In genomic region chr3:122183521-122183892, GRCh38 we compare ENCODE assay signal across 12 cellular contexts. TPM values are rescaled to one million over a fixed set of nuclear protein-coding genes. Genes with fewer than 3 reads are reported as not detected.
DNase-seq lines count a peak whose midpoint lies in the region; ATAC-seq and TF ChIP-seq lines count a peak whose summit lies in the region.
"Had no signal": no experiment of that assay in that cellular context is flagged by ENCODE, and none has a peak within 500 bp of the region (broad histone marks: within the 10 kb centered on the region; RNA-seq: fewer than 3 reads in every experiment).

Gene CASR (plus strand): TSS chr3:122183668. CDS start chr3:122254190, 70,522 bp downstream.

- H3K4me3 Mint-ChIP-seq in activated naive CD4-positive, alpha-beta T cell treated with anti-CD3 and anti-CD28 coated beads for 36 hours = peak within 1 kb of the TSS; percentile 39
- H3K4me3 Mint-ChIP-seq in activated naive CD8-positive, alpha-beta T cell treated with anti-CD3 and anti-CD28 coated beads for 36 hours = peak within 1 kb of the TSS; percentile 64
- peak within 1 kb of the TSS; percentile 76 for H3K4me3 Mint-ChIP-seq in stimulated activated naive CD8-positive, alpha-beta T cell treated with anti-CD3 and anti-CD28 coated beads, Interleukin-15, amount 100 ng/mL, for 72 hours

- ATAC-seq in activated naive CD4-positive, alpha-beta T cell treated with anti-CD3 and anti-CD28 coated beads, Interleukin-2, amount 50 U/mL, for 72 hours = no peak
- ATAC-seq in stimulated activated naive CD8-positive, alpha-beta T cell treated with anti-CD3 and anti-CD28 coated beads, Interleukin-15, amount 100 ng/mL, for 72 hours = peak; percentile 43
- ATAC-seq in GM19023 (IDR thresholded peaks at IDR 0.05; ENCODE audit: unreplicated experiment) = no peak
- no peak for ATAC-seq in gastrocnemius medialis

- no peaks in the 10 kb centered on the region for H3K4me1 ChIP-seq in gastrocnemius medialis
- H3K4me1 ChIP-seq: ascending aorta, BLaER1 had no signal

- intact Hi-C loops in activated naive CD4-positive, alpha-beta T cell treated with anti-CD3 and anti-CD28 coated beads for 36 hours (cut with micrococcal nuclease) = no loop called here
- intact Hi-C loops in gastrocnemius medialis (cut with DNase I; ENCODE audit: low total_unique reads) = no loop called here

- no peaks in the 10 kb centered on the region for H3K36me3 Mint-ChIP-seq in activated naive CD4-positive, alpha-beta T cell treated with anti-CD3 and anti-CD28 coated beads for 36 hours (ENCODE audit: low read depth)
- peaks cover 0 to 8% of the 10 kb centered on the region in 2 donors for H3K36me3 Mint-ChIP-seq in activated naive CD4-positive, alpha-beta T cell treated with anti-CD3 and anti-CD28 coated beads, Interleukin-2, amount 50 U/mL, for 72 hours
- H3K36me3 Mint-ChIP-seq in activated naive CD8-positive, alpha-beta T cell treated with anti-CD3 and anti-CD28 coated beads for 36 hours = no peaks in the 10 kb centered on the region

- H3K4me3 ChIP-seq in gastrocnemius medialis = peak within 1 kb of the TSS in 2 of 4 donors; percentile 9 to 13
- H3K4me3 ChIP-seq: BLaER1, SK-N-MC had no signal

- CTCF ChIA-PET in activated naive CD4-positive, alpha-beta T cell treated with anti-CD3 and anti-CD28 coated beads for 36 hours (lab: Charles Lee) = no interaction called here

- no peak within 1 kb of the TSS for H3K27ac Mint-ChIP-seq in activated naive CD4-positive, alpha-beta T cell treated with anti-CD3 and anti-CD28 coated beads for 36 hours
- no peak within 1 kb of the TSS for H3K27ac Mint-ChIP-seq in activated naive CD4-positive, alpha-beta T cell treated with anti-CD3 and anti-CD28 coated beads, Interleukin-2, amount 50 U/mL, for 72 hours
- no peak within 1 kb of the TSS for H3K27ac Mint-ChIP-seq in activated naive CD8-positive, alpha-beta T cell treated with anti-CD3 and anti-CD28 coated beads for 36 hours
- no peak within 1 kb of the TSS for H3K27ac Mint-ChIP-seq in stimulated activated naive CD8-positive, alpha-beta T cell treated with anti-CD3 and anti-CD28 coated beads, Interleukin-15, amount 100 ng/mL, for 72 hours

- peaks cover 63% of the 10 kb centered on the region for H3K27me3 Mint-ChIP-seq in activated naive CD4-positive, alpha-beta T cell treated with anti-CD3 and anti-CD28 coated beads for 36 hours (ENCODE audit: low read depth)
- H3K27me3 Mint-ChIP-seq in activated naive CD8-positive, alpha-beta T cell treated with anti-CD3 and anti-CD28 coated beads for 36 hours = peaks cover 79% of the 10 kb centered on the region
- H3K27me3 Mint-ChIP-seq in stimulated activated naive CD8-positive, alpha-beta T cell treated with anti-CD3 and anti-CD28 coated beads, Interleukin-15, amount 100 ng/mL, for 72 hours = peaks cover 88% of the 10 kb centered on the region

- no peak for TF ChIP-seq CTCF in gastrocnemius medialis (IDR thresholded peaks at IDR 0.05 in 4 of 5, conservative IDR thresholded peaks at IDR 0.05 in 1 of 5)

- in situ Hi-C loops in gastrocnemius medialis (cut with MboI; ENCODE audit: low sequenced_read_pairs in 4 of 4) = no loop called here

- no peak within 1 kb of the TSS for H3K27ac ChIP-seq in gastrocnemius medialis
- H3K27ac ChIP-seq: ascending aorta, BLaER1, KMS-11, SK-N-MC had no signal

- peaks cover 20 to 31% (median 25%) of the 10 kb centered on the region in 3 donors for H3K27me3 ChIP-seq in gastrocnemius medialis
- H3K27me3 ChIP-seq: BLaER1 had no signal

- no peaks in the 10 kb centered on the region for H3K9me3 ChIP-seq in gastrocnemius medialis
- H3K9me3 ChIP-seq: ascending aorta had no signal

- DNase-seq in activated naive CD4-positive, alpha-beta T cell treated with anti-CD3 and anti-CD28 coated beads for 36 hours = peak; percentile 8
- DNase-seq in activated naive CD4-positive, alpha-beta T cell treated with anti-CD3 and anti-CD28 coated beads, Interleukin-2, amount 50 U/mL, for 72 hours (ENCODE audit: low spot score in 2 of 2) = no peak
- DNase-seq in activated naive CD8-positive, alpha-beta T cell treated with anti-CD3 and anti-CD28 coated beads for 36 hours = no peak
- DNase-seq in iris pigment epithelial cell (ENCODE audit: low read depth) (peak; percentile 11), erythroblast (lab: John Stamatoyannopoulos, UW) (no peak), gastrocnemius medialis (no peak)
- DNase-seq in stimulated activated naive CD8-positive, alpha-beta T cell treated with anti-CD3 and anti-CD28 coated beads, Interleukin-15, amount 100 ng/mL, for 72 hours = no peak

- H3K36me3 ChIP-seq in gastrocnemius medialis = no peaks in the 10 kb centered on the region
- H3K36me3 ChIP-seq: ascending aorta, BLaER1 had no signal

- peaks cover 6% of the 10 kb centered on the region for H3K4me1 Mint-ChIP-seq in activated naive CD4-positive, alpha-beta T cell treated with anti-CD3 and anti-CD28 coated beads for 36 hours (ENCODE audit: low read depth)
- peaks cover 4% of the 10 kb centered on the region for H3K4me1 Mint-ChIP-seq in activated naive CD8-positive, alpha-beta T cell treated with anti-CD3 and anti-CD28 coated beads for 36 hours
- peaks cover 8% of the 10 kb centered on the region for H3K4me1 Mint-ChIP-seq in stimulated activated naive CD8-positive, alpha-beta T cell treated with anti-CD3 and anti-CD28 coated beads, Interleukin-15, amount 100 ng/mL, for 72 hours

- TF ChIP-seq POLR2A in erythroblast (IDR thresholded peaks at IDR 0.05; ENCODE audit: low read length) = no peak
- TF ChIP-seq POLR2A in gastrocnemius medialis (IDR thresholded peaks at IDR 0.05) = no peak

- no peaks in the 10 kb centered on the region for H3K9me3 Mint-ChIP-seq in activated naive CD4-positive, alpha-beta T cell treated with anti-CD3 and anti-CD28 coated beads for 36 hours
- H3K9me3 Mint-ChIP-seq in activated naive CD4-positive, alpha-beta T cell treated with anti-CD3 and anti-CD28 coated beads, Interleukin-2, amount 50 U/mL, for 72 hours = no peaks in the 10 kb centered on the region
- no peaks in the 10 kb centered on the region for H3K9me3 Mint-ChIP-seq in activated naive CD8-positive, alpha-beta T cell treated with anti-CD3 and anti-CD28 coated beads for 36 hours
- no peaks in the 10 kb centered on the region for H3K9me3 Mint-ChIP-seq in stimulated activated naive CD8-positive, alpha-beta T cell treated with anti-CD3 and anti-CD28 coated beads, Interleukin-15, amount 100 ng/mL, for 72 hours

RNA-seq across cellular contexts. Expression of gene CASR, which starts in this region (rescaled TPM):
- total RNA-seq in activated naive CD4-positive, alpha-beta T cell treated with anti-CD3 and anti-CD28 coated beads for 36 hours = not detected
- not detected for total RNA-seq in activated naive CD4-positive, alpha-beta T cell treated with anti-CD3 and anti-CD28 coated beads, Interleukin-2, amount 50 U/mL, for 72 hours
- not detected for total RNA-seq in activated naive CD8-positive, alpha-beta T cell treated with anti-CD3 and anti-CD28 coated beads for 36 hours
- not detected for total RNA-seq in gastrocnemius medialis
- total RNA-seq: ascending aorta had no signal

Comparison
In these comparisons a context has a peak if more than half of its experiments do, and no peak if none do; other contexts are left out.
1. Peak in DNase-seq in activated naive CD4-positive, alpha-beta T cell treated with anti-CD3 and anti-CD28 coated beads for 36 hours; RNA of the gene not detected or under 1 TPM.